ENCODE assay signal across 18 cellular contexts in genomic region chr9:16484744-16485143, GRCh38.
DNase-seq lines count a peak whose midpoint lies in the region; ATAC-seq and TF ChIP-seq lines count a peak whose summit lies in the region.
"Had no signal": no experiment of that assay in that cellular context is flagged by ENCODE, and none has a peak within 500 bp of the region (broad histone marks: within the 10 kb centered on the region; RNA-seq: fewer than 3 reads in every experiment).

No MANE protein-coding gene starts in this region.

- 67 to 83% methylated on average over 2 of the region's 2 CpGs for WGBS in sigmoid colon, 2 donors
- 81 to 83% methylated on average over 2 of the region's 2 CpGs for WGBS in heart right ventricle, 2 donors

- H3K4me3 ChIP-seq in astrocyte of the spinal cord (ENCODE audit: low read depth, low read length) (no peak overlapping the region), sigmoid colon (no peak overlapping the region), WERI-Rb-1 (ENCODE audit: low read depth, low read length) (no peak overlapping the region), heart right ventricle (no peak overlapping the region)
- H3K4me3 ChIP-seq: neural progenitor cell, upper lobe of left lung had no signal

- H3K36me3 ChIP-seq in sigmoid colon (no peaks in the 10 kb centered on the region), WERI-Rb-1 (no peaks in the 10 kb centered on the region), heart right ventricle (no peaks in the 10 kb centered on the region)
- H3K36me3 ChIP-seq: neural progenitor cell, upper lobe of left lung had no signal

- DNase-seq in LHCN-M2 (ENCODE audit: low read depth) (peak; percentile 80), astrocyte of the spinal cord (ENCODE audit: low read depth, low spot score) (peak; percentile 59), foreskin melanocyte (peak; percentile 46), sigmoid colon (no peak), NCI-H2227 treated with DMSO at 0.1 percent for 48 hours (lab: John Stamatoyannopoulos, UW) (no peak), WERI-Rb-1 (no peak), heart right ventricle (no peak)
- DNase-seq: activated CD4-positive, alpha-beta T cell treated with anti-CD3 and anti-CD28 coated beads, Interleukin-2, amount 10 ng/mL, durations not matched to agents 24 days and 14 days; DMS79 treated with DMSO at 0.1 percent for 48 hours; NCI-H1417 treated with DMSO at 0.1 percent for 48 hours; SHP77; small intestine; stimulated activated CD4-positive, alpha-beta T cell treated with anti-CD3 and anti-CD28 coated beads, Interleukin-4, amount 100 ng/mL, for 1 hour; stimulated activated naive CD8-positive, alpha-beta T cell treated with anti-CD3 and anti-CD28 coated beads, Interleukin-15, Interleukin-2, amounts not matched to agents 100 U/mL and 50 U/mL, for 24 hours; upper lobe of left lung had no signal

- in situ Hi-C loops in astrocyte of the spinal cord (cut with HindIII; ENCODE audit: low sequenced_read_pairs) = no loop called here

- H3K27ac ChIP-seq in sigmoid colon = peak overlapping the region in 3 of 4 donors; percentile 70 to 73 (median 72)
- H3K27ac ChIP-seq in WERI-Rb-1 = no peak overlapping the region
- no peak overlapping the region for H3K27ac ChIP-seq in heart right ventricle
- H3K27ac ChIP-seq: HL-60, neural progenitor cell, upper lobe of left lung had no signal

- intact Hi-C loops in sigmoid colon (cut with DNase I) = no loop called here
- intact Hi-C loops in heart right ventricle (cut with DNase I) = no loop called here

- H3K27me3 ChIP-seq in sigmoid colon (no peaks in the 10 kb centered on the region), WERI-Rb-1 (ENCODE audit: insufficient read depth, low read depth, severe bottlenecking) (no peaks in the 10 kb centered on the region), heart right ventricle (no peaks in the 10 kb centered on the region)
- H3K27me3 ChIP-seq: neural progenitor cell, upper lobe of left lung had no signal

- no peak for TF ChIP-seq CTCF in astrocyte of the spinal cord (IDR thresholded peaks at IDR 0.05; ENCODE audit: low read depth, low read length)
- no peak for TF ChIP-seq CTCF in sigmoid colon (IDR thresholded peaks at IDR 0.05)
- TF ChIP-seq CTCF in WERI-Rb-1 (IDR thresholded peaks at IDR 0.05; ENCODE audit: low read depth, low read length) = no peak
- no peak for TF ChIP-seq CTCF in heart right ventricle (IDR thresholded peaks at IDR 0.05)

- TF ChIP-seq POLR2A in sigmoid colon (IDR thresholded peaks at IDR 0.05) = no peak

- ATAC-seq in heart right ventricle = no peak
- ATAC-seq: left lobe of liver; stimulated activated naive CD8-positive, alpha-beta T cell treated with anti-CD3 and anti-CD28 coated beads, Interleukin-15, Interleukin-2, amounts not matched to agents 100 U/mL and 50 U/mL, for 24 hours had no signal

- no peaks in the 10 kb centered on the region for H3K9me3 ChIP-seq in sigmoid colon
- H3K9me3 ChIP-seq in WERI-Rb-1 (ENCODE audit: severe bottlenecking) = no peaks in the 10 kb centered on the region
- H3K9me3 ChIP-seq in heart right ventricle = no peaks in the 10 kb centered on the region
- H3K9me3 ChIP-seq: upper lobe of left lung had no signal

- TF ChIP-seq EP300 in sigmoid colon (IDR thresholded peaks at IDR 0.05) = no peak

- H3K4me1 ChIP-seq in sigmoid colon = peaks cover 0 to 61% (median 49%) of the 10 kb centered on the region in 4 donors
- H3K4me1 ChIP-seq in heart right ventricle = no peaks in the 10 kb centered on the region
- H3K4me1 ChIP-seq: upper lobe of left lung had no signal

Comparison
In these comparisons a context has a peak if more than half of its experiments do, and no peak if none do; other contexts are left out.
1. DNase-seq: peak in LHCN-M2 (single experiment), astrocyte of the spinal cord (single experiment) and foreskin melanocyte (single experiment); none in sigmoid colon (single experiment), NCI-H2227 treated with DMSO at 0.1 percent for 48 hours (single experiment), WERI-Rb-1 (single experiment) and heart right ventricle (0 of 2).
2. H3K27ac ChIP-seq: peak in sigmoid colon (3 of 4); none in WERI-Rb-1 (single experiment) and heart right ventricle (0 of 10).